1 cellular context compared by ENCODE assay signal in the genomic region with DNA sequence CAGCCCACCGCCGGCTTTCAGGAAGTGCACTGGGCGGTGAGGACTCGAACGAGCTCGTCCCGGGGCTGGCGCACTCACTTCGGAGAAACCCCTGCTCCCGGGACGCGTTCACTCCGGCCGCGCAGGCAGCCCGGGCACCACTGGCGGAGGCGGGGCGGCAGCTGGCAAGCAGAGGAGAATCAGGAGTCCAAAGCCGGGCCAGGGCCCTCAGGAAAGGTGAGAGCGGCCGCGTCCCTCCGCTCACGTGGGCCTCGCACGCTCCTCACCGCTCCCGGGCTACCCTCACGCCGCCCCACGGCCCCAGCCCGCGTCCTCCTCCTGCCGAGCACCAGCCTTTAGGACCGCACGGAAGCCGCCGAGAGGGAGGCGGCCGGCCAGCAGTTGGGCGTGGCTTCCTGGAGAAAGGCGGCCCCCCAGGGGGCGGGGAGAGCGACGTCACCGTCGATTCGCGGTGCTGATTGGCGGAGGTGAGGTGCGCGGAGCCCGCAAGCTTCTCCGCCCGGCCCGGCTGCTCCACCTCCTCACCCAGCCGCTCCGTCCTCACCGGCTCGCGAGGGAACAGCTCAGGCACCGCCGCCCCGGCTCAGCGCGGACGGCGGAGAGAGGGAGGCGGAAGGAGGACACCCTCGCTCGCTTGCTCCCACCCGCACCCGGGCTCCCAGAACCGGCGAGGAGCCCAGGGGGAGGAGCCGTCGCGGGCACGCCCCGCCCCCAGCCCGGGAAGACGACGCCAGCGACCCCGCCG.
A peak's percentile ranks its signal among the peaks of the same experiment; 100 is the strongest.
TF ChIP-seq lines count a peak whose summit lies in the region.

A gene (plus strand): TSS at position 516 of the 745 bp plus-strand sequence. CDS start 400 bp downstream, outside the sequence.

TF ChIP-seq in HepG2, 621 proteins besides CTCF, POLR2A, EP300 and RAD21 (continued from another document and continues in another):
- TF ChIP-seq, protein P1, sequence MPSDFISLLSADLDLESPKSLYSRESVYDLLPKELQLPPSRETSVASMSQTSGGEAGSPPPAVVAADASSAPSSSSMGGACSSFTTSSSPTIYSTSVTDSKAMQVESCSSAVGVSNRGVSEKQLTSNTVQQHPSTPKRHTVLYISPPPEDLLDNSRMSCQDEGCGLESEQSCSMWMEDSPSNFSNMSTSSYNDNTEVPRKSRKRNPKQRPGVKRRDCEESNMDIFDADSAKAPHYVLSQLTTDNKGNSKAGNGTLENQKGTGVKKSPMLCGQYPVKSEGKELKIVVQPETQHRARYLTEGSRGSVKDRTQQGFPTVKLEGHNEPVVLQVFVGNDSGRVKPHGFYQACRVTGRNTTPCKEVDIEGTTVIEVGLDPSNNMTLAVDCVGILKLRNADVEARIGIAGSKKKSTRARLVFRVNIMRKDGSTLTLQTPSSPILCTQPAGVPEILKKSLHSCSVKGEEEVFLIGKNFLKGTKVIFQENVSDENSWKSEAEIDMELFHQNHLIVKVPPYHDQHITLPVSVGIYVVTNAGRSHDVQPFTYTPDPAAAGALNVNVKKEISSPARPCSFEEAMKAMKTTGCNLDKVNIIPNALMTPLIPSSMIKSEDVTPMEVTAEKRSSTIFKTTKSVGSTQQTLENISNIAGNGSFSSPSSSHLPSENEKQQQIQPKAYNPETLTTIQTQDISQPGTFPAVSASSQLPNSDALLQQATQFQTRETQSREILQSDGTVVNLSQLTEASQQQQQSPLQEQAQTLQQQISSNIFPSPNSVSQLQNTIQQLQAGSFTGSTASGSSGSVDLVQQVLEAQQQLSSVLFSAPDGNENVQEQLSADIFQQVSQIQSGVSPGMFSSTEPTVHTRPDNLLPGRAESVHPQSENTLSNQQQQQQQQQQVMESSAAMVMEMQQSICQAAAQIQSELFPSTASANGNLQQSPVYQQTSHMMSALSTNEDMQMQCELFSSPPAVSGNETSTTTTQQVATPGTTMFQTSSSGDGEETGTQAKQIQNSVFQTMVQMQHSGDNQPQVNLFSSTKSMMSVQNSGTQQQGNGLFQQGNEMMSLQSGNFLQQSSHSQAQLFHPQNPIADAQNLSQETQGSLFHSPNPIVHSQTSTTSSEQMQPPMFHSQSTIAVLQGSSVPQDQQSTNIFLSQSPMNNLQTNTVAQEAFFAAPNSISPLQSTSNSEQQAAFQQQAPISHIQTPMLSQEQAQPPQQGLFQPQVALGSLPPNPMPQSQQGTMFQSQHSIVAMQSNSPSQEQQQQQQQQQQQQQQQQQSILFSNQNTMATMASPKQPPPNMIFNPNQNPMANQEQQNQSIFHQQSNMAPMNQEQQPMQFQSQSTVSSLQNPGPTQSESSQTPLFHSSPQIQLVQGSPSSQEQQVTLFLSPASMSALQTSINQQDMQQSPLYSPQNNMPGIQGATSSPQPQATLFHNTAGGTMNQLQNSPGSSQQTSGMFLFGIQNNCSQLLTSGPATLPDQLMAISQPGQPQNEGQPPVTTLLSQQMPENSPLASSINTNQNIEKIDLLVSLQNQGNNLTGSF (CRISPR knock-in tag; IDR thresholded peaks at IDR 0.05), result no peak
- TF ChIP-seq, protein P2, sequence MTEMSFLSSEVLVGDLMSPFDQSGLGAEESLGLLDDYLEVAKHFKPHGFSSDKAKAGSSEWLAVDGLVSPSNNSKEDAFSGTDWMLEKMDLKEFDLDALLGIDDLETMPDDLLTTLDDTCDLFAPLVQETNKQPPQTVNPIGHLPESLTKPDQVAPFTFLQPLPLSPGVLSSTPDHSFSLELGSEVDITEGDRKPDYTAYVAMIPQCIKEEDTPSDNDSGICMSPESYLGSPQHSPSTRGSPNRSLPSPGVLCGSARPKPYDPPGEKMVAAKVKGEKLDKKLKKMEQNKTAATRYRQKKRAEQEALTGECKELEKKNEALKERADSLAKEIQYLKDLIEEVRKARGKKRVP (CRISPR knock-in tag; IDR thresholded peaks at IDR 0.05), result peak in 1 of 2 experiments; percentile 67; a peak in 1 of 4 replicates
- TF ChIP-seq MEIS2 (CRISPR knock-in tag; IDR thresholded peaks at IDR 0.05) (0 out of 2 replicates have a peak, but pooled peaks have one; percentile 45), ZFYVE20 (CRISPR knock-in tag; IDR thresholded peaks at IDR 0.05; ENCODE audit: borderline replicate concordance, low read depth) (0 out of 2 replicates have a peak, but pooled peaks have one; percentile 23), HMG20A (CRISPR knock-in tag; IDR thresholded peaks at IDR 0.05; ENCODE audit: borderline replicate concordance) (peak; percentile 30; the same call in 1 of the 2 replicates), ZNF121 (CRISPR knock-in tag; IDR thresholded peaks at IDR 0.05) (peak; percentile 63; the same call in 1 of the 2 replicates), ZBTB8A (CRISPR knock-in tag; IDR thresholded peaks at IDR 0.05; ENCODE audit: borderline replicate concordance, low read depth) (0 out of 2 replicates have a peak, but pooled peaks have one; percentile 41), NCOR1 (IDR thresholded peaks at IDR 0.05; ENCODE audit: borderline replicate concordance, low read length) (peak; percentile 22; the same call in 1 of the 2 replicates), MEIS1 (CRISPR knock-in tag; IDR thresholded peaks at IDR 0.05; ENCODE audit: borderline replicate concordance) (peak; percentile 81), POLR2G (IDR thresholded peaks at IDR 0.05; ENCODE audit: low read depth, low read length) (peak; percentile 85), ZNF776 (CRISPR knock-in tag; IDR thresholded peaks at IDR 0.05) (peak; percentile 86; the same call in 1 of the 2 replicates), MED13 (CRISPR knock-in tag; IDR thresholded peaks at IDR 0.05) (peak; percentile 91), U2AF1 (optimal IDR thresholded peaks at IDR 0.05; ENCODE audit: low read depth, low read length) (peak; percentile 66), EZH2 (conservative IDR thresholded peaks at IDR 0.05; ENCODE audit: low read depth, low read length) (no peak), NAIF1 (CRISPR knock-in tag; IDR thresholded peaks at IDR 0.05; ENCODE audit: borderline replicate concordance) (peak; percentile 89; the same call in 1 of the 2 replicates), ZNF572 (CRISPR knock-in tag; IDR thresholded peaks at IDR 0.05) (no peak), SMC3 (IDR thresholded peaks at IDR 0.05; ENCODE audit: low read length) (no peak), ZNF772 (CRISPR knock-in tag; IDR thresholded peaks at IDR 0.05) (peak; percentile 97), PPARG (CRISPR knock-in tag; conservative IDR thresholded peaks at IDR 0.05) (0 out of 2 replicates have a peak, but pooled peaks have one; percentile 16), MIXL1 (CRISPR knock-in tag; IDR thresholded peaks at IDR 0.05) (peak; percentile 82; the same call in 1 of the 2 replicates), ZNF441 (CRISPR knock-in tag; IDR thresholded peaks at IDR 0.05; ENCODE audit: borderline replicate concordance) (peak; percentile 83; the same call in 1 of the 2 replicates), ZNF12 (CRISPR knock-in tag; IDR thresholded peaks at IDR 0.05) (peak; percentile 47; the same call in 1 of the 2 replicates), ZSCAN31 (CRISPR knock-in tag; IDR thresholded peaks at IDR 0.05; ENCODE audit: low read depth) (peak; percentile 67)
- TF ChIP-seq, protein P3, sequence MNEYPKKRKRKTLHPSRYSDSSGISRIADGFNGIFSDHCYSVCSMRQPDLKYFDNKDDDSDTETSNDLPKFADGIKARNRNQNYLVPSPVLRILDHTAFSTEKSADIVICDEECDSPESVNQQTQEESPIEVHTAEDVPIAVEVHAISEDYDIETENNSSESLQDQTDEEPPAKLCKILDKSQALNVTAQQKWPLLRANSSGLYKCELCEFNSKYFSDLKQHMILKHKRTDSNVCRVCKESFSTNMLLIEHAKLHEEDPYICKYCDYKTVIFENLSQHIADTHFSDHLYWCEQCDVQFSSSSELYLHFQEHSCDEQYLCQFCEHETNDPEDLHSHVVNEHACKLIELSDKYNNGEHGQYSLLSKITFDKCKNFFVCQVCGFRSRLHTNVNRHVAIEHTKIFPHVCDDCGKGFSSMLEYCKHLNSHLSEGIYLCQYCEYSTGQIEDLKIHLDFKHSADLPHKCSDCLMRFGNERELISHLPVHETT (CRISPR knock-in tag; conservative IDR thresholded peaks at IDR 0.05), result peak; percentile 99
- TF ChIP-seq, protein P4, sequence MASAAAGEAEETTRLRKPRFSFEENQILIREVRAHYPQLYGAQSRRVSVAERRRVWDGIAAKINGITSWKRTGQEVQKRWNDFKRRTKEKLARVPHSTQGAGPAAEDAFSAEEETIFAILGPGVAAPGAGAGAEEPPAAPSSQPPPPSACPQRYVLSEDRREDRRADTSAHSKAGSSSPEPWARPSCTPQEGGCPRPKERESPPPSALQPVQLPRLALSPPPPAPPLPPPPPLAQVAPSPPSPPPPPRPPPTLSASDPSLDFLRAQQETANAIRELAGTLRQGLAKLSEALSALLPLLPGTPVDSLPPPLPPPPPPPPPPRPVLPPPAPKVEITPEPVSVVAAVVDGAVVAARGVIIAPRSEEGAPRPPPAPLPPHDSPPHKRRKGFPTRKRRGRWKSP (CRISPR knock-in tag; IDR thresholded peaks at IDR 0.05), result peak; percentile 93
- TF ChIP-seq, protein P5, sequence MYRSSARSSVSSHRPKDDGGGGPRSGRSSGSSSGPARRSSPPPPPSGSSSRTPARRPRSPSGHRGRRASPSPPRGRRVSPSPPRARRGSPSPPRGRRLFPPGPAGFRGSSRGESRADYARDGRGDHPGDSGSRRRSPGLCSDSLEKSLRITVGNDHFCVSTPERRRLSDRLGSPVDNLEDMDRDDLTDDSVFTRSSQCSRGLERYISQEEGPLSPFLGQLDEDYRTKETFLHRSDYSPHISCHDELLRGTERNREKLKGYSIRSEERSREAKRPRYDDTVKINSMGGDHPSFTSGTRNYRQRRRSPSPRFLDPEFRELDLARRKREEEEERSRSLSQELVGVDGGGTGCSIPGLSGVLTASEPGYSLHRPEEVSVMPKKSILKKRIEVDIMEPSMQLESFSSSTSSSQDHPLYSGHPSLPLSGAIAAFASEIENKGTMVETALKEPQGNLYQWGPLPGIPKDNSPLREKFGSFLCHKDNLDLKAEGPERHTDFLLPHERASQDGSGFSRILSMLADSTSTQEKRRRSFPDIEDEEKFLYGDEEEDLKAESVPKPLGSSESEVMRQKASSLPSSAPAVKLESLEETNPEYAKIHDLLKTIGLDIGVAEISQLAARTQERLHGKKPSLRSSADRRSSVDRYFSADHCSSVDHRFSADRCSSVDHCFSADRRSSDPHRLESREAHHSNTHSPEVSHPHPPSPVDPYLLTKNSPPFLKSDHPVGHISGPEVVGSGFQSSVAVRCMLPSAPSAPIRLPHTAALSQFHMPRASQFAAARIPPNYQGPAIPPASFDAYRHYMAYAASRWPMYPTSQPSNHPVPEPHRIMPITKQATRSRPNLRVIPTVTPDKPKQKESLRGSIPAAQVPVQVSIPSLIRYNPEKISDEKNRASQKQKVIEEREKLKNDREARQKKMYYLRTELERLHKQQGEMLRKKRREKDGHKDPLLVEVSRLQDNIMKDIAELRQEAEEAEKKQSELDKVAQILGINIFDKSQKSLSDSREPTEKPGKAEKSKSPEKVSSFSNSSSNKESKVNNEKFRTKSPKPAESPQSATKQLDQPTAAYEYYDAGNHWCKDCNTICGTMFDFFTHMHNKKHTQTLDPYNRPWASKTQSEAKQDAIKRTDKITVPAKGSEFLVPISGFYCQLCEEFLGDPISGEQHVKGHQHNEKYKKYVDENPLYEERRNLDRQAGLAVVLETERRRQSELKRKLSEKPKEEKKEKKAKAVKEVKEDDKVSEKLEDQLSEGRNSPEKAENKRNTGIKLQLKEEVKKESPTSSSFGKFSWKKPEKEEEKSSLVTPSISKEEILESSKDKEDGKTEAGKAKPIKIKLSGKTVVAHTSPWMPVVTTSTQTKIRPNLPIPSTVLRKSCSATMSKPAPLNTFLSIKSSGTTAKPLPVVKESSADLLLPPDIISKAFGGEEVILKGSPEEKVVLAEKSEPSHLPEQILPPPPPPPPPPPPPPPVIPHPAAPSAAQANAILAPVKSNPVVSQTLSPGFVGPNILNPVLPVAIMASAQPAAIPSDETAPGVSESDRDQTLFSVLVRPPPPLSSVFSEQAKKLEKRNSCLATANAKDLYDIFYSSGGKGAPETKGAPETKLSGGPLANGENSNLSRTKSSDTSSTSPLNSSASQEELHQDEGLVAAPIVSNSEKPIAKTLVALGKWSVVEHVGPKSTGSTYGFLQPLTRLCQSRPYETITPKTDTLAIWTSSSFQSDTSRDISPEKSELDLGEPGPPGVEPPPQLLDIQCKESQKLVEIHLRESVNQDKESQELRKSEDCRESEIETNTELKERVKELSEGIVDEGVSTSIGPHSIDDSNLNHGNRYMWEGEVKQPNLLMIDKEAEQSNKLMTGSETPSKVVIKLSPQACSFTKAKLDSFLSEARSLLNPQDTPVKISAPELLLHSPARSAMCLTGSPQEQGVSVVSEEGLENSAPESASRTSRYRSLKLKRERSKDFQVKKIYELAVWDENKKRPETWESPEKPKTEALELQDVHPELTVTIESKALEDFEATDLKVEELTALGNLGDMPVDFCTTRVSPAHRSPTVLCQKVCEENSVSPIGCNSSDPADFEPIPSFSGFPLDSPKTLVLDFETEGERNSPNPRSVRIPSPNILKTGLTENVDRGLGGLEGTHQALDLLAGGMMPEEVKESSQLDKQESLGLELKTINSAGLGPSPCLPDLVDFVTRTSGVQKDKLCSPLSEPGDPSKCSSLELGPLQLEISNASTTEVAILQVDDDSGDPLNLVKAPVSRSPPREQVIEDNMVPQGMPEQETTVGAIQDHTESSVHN (CRISPR knock-in tag; IDR thresholded peaks at IDR 0.05), result peak; percentile 94; the same call in 1 of the 2 replicates
- TF ChIP-seq, protein P6, sequence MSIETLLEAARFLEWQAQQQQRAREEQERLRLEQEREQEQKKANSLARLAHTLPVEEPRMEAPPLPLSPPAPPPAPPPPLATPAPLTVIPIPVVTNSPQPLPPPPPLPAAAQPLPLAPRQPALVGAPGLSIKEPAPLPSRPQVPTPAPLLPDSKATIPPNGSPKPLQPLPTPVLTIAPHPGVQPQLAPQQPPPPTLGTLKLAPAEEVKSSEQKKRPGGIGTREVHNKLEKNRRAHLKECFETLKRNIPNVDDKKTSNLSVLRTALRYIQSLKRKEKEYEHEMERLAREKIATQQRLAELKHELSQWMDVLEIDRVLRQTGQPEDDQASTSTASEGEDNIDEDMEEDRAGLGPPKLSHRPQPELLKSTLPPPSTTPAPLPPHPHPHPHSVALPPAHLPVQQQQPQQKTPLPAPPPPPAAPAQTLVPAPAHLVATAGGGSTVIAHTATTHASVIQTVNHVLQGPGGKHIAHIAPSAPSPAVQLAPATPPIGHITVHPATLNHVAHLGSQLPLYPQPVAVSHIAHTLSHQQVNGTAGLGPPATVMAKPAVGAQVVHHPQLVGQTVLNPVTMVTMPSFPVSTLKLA (IDR thresholded peaks at IDR 0.05), result peak; percentile 25; the same call in 1 of the 2 replicates
- TF ChIP-seq, protein P7, sequence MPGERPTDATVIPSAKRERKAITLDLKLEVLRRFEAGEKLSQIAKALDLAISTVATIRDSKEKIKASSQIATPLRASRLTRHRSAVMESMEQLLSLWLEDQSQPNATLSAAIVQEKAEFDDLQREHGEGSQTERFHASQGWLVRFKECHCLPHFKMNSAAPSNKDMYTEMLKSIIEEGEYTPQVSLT (CRISPR knock-in tag; IDR thresholded peaks at IDR 0.05; ENCODE audit: borderline replicate concordance, low read depth), result no peak
- TF ChIP-seq, protein P8, sequence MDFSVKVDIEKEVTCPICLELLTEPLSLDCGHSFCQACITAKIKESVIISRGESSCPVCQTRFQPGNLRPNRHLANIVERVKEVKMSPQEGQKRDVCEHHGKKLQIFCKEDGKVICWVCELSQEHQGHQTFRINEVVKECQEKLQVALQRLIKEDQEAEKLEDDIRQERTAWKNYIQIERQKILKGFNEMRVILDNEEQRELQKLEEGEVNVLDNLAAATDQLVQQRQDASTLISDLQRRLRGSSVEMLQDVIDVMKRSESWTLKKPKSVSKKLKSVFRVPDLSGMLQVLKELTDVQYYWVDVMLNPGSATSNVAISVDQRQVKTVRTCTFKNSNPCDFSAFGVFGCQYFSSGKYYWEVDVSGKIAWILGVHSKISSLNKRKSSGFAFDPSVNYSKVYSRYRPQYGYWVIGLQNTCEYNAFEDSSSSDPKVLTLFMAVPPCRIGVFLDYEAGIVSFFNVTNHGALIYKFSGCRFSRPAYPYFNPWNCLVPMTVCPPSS (IDR thresholded peaks at IDR 0.05), result no peak
- TF ChIP-seq, protein P9, sequence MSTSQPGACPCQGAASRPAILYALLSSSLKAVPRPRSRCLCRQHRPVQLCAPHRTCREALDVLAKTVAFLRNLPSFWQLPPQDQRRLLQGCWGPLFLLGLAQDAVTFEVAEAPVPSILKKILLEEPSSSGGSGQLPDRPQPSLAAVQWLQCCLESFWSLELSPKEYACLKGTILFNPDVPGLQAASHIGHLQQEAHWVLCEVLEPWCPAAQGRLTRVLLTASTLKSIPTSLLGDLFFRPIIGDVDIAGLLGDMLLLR (CRISPR knock-in tag; IDR thresholded peaks at IDR 0.05), result peak; percentile 67; the same call in 1 of the 2 replicates
